22 cellular contexts compared by ENCODE assay signal in the genomic region with DNA sequence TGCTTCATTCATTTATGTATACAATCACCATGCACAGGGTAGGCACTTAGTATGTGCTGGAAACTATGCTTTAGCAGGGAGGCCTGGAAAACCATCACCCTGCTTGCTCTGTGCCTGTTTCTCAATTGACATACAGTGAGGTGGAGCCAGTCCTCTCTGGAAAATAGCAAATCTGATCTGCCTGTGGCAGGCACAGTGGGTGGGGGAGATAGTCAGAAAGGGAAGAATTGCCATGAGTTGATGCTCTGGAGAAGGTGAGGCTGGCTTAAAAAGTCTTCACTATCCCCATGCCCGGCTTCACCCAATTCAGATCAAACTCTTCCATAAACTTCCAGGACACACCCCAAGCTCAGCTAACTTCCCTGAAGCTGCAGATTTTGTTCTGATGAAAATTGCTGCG.
DNase-seq lines count a peak whose midpoint lies in the region; ATAC-seq, FAIRE-seq and TF ChIP-seq lines count a peak whose summit lies in the region.
"Had no signal": no experiment of that assay in that cellular context is flagged by ENCODE, and none has a peak within 500 bp of the region (broad histone marks: within the 10 kb centered on the region; RNA-seq: fewer than 3 reads in every experiment).

No MANE protein-coding gene starts in this region.

- peak overlapping the region; percentile 39; the same call in 1 of the 2 replicates for H2AK5ac ChIP-seq in IMR-90 (ENCODE audit: low read depth, low read length)

- H3K36me3 Mint-ChIP-seq in osteocyte (ENCODE audit: unreplicated experiment), result no peaks in the 10 kb centered on the region
- H3K36me3 Mint-ChIP-seq: activated naive CD8-positive, alpha-beta T cell; stimulated activated effector memory CD8-positive, alpha-beta T cell treated with anti-CD3 and anti-CD28 coated beads, Interleukin-12 subunit alpha, Interleukin-12 subunit beta, amount 100 ng/mL, for 72 hours had no signal

- TF ChIP-seq POLR2A in IMR-90 (IDR thresholded peaks at IDR 0.05; ENCODE audit: low read depth, low read length) (no peak), endothelial cell of umbilical vein (IDR thresholded peaks at IDR 0.05; ENCODE audit: low read depth, low read length) (no peak)

- H3K9me3 Mint-ChIP-seq in osteocyte (ENCODE audit: unreplicated experiment), result peaks cover 8% of the 10 kb centered on the region
- H3K9me3 Mint-ChIP-seq: stimulated activated effector memory CD8-positive, alpha-beta T cell treated with anti-CD3 and anti-CD28 coated beads, Interleukin-12 subunit alpha, Interleukin-12 subunit beta, amount 100 ng/mL, for 72 hours; T-helper 2 cell treated with Interferon-gamma antibody and Interleukin-4, amounts not matched to agents 5 μg/mL and 100 μg/mL, for 36 hours had no signal

- WGBS in IMR-90 (ENCODE audit: extremely low coverage in 2 of 2, insufficient read length in 1 of 2), 2 experiments, result 86% methylated on average over 1 of the region's 2 CpGs; no CpG with 5 or more reads in 1 of the 2 experiments

- peak overlapping the region; percentile 72 for H3K27ac ChIP-seq in ACC112 (ENCODE audit: low read depth, low read length)
- H3K27ac ChIP-seq in IMR-90 (ENCODE audit: insufficient read depth, low read length), result peak overlapping the region; percentile 14; the same call in 1 of the 2 replicates
- H3K27ac ChIP-seq in endothelial cell of umbilical vein (ENCODE audit: insufficient read depth, low read depth, low read length), result peak overlapping the region; percentile 73
- H3K27ac ChIP-seq: BLaER1 treated with 17β-estradiol and CSF1 and Interleukin-3, amounts not matched to agents 10 nM and 100 nM; gastrocnemius medialis; psoas muscle had no signal

- H4K91ac ChIP-seq in IMR-90 (ENCODE audit: insufficient read depth, low read depth, low read length), result peak overlapping the region; percentile 61

- peak overlapping the region; percentile 36 to 69; a peak in 3 of 4 replicates for H4K8ac ChIP-seq in IMR-90 (ENCODE audit: low read depth in 2 of 2, low read length in 2 of 2)

- ATAC-seq in IMR-90 (ENCODE audit: low read depth), result peak; percentile 48
- no peak for ATAC-seq in GM19395 (IDR thresholded peaks at IDR 0.05; ENCODE audit: unreplicated experiment)
- ATAC-seq: gastrocnemius medialis; GM12878; psoas muscle; stimulated activated effector memory CD8-positive, alpha-beta T cell treated with anti-CD3 and anti-CD28 coated beads, Interleukin-12 subunit alpha, Interleukin-12 subunit beta, amount 100 ng/mL, for 72 hours had no signal

- peak overlapping the region; percentile 62; the same call in 2 of the 3 replicates for H2BK15ac ChIP-seq in IMR-90 (ENCODE audit: low read depth, low read length)

- H3K4me2 ChIP-seq in IMR-90 (ENCODE audit: low read depth, low read length) (no peak overlapping the region), endothelial cell of umbilical vein (ENCODE audit: insufficient read depth, low read length) (peak overlapping the region; percentile 77)
- H3K4me2 ChIP-seq: BLaER1 treated with 17β-estradiol and CSF1 and Interleukin-3, amounts not matched to agents 10 nM and 100 nM had no signal

- H3K4me1 ChIP-seq in ACC112 (ENCODE audit: control insufficient read depth, insufficient read depth, low read length, unreplicated experiment) (peaks cover 13% of the 10 kb centered on the region), IMR-90 (ENCODE audit: control insufficient read depth, insufficient read depth, low read length) (peaks cover 9% of the 10 kb centered on the region), endothelial cell of umbilical vein (ENCODE audit: control insufficient read depth, extremely low read depth, insufficient read depth, low read length) (peaks cover 24% of the 10 kb centered on the region)
- H3K4me1 ChIP-seq: BLaER1 treated with 17β-estradiol and CSF1 and Interleukin-3, amounts not matched to agents 10 nM and 100 nM had no signal

- CTCF ChIA-PET in IMR-90 (lab: Yijun Ruan, JAX), result no interaction called here
- CTCF ChIA-PET in endothelial cell of umbilical vein (lab: Charles Lee), result no interaction called here

- H3K9me3 ChIP-seq in IMR-90 (ENCODE audit: control insufficient read depth, insufficient read depth, low read length) (no peaks in the 10 kb centered on the region), endothelial cell of umbilical vein (replicated peaks; ENCODE audit: control insufficient read depth, insufficient read depth, low read length) (no peaks in the 10 kb centered on the region)
- H3K9me3 ChIP-seq: gastrocnemius medialis, psoas muscle had no signal

- TF ChIP-seq RAD21 in IMR-90 (IDR thresholded peaks at IDR 0.05; ENCODE audit: low read length), result no peak

- H3K36me3 ChIP-seq in ACC112 (ENCODE audit: insufficient read depth, low read length) (no peaks in the 10 kb centered on the region), IMR-90 (ENCODE audit: control insufficient read depth, insufficient read depth, low read length) (no peaks in the 10 kb centered on the region), endothelial cell of umbilical vein (ENCODE audit: control insufficient read depth in 2 of 2, extremely low read depth in 1 of 2, insufficient read depth in 2 of 2, low read length in 2 of 2) (no peaks in the 10 kb centered on the region)
- H3K36me3 ChIP-seq: BLaER1 treated with 17β-estradiol and CSF1 and Interleukin-3, amounts not matched to agents 10 nM and 100 nM; gastrocnemius medialis had no signal

- no peaks in the 10 kb centered on the region for H3K79me2 ChIP-seq in ACC112 (ENCODE audit: control insufficient read depth, insufficient read depth, low read length, unreplicated experiment)
- H3K79me2 ChIP-seq in endothelial cell of umbilical vein (ENCODE audit: control insufficient read depth, insufficient read depth, low read length), result no peaks in the 10 kb centered on the region

- peak overlapping the region; percentile 92 for H2BK20ac ChIP-seq in IMR-90 (ENCODE audit: low read depth, low read length)

- H2AFZ ChIP-seq in ACC112 (ENCODE audit: low read length, unreplicated experiment) (peak overlapping the region; percentile 96), IMR-90 (replicated peaks; ENCODE audit: low read length, poor library complexity) (peak overlapping the region; percentile 87), endothelial cell of umbilical vein (ENCODE audit: low read depth, low read length) (peak overlapping the region; percentile 98)

- FAIRE-seq in endothelial cell of umbilical vein (lab: Jason Lieb, UNC), result peak; percentile 66
- FAIRE-seq: GM12878, islet of Langerhans, small intestine had no signal

- H3K9ac ChIP-seq in IMR-90 (ENCODE audit: low read depth, low read length), result no peak overlapping the region
- H3K9ac ChIP-seq in endothelial cell of umbilical vein (replicated peaks; ENCODE audit: extremely low read depth, insufficient read depth, low read length), result peak overlapping the region; percentile 47
- H3K9ac ChIP-seq: BLaER1 treated with 17β-estradiol and CSF1 and Interleukin-3, amounts not matched to agents 10 nM and 100 nM had no signal

- peak overlapping the region; percentile 45 for H3K18ac ChIP-seq in IMR-90 (ENCODE audit: low read depth, low read length)

- peak overlapping the region; percentile 82 for H2BK120ac ChIP-seq in IMR-90 (ENCODE audit: low read depth, low read length)

- H4K5ac ChIP-seq in IMR-90 (ENCODE audit: low read depth, low read length), result peak overlapping the region; percentile 58

- H2AK9ac ChIP-seq in IMR-90 (replicated peaks; ENCODE audit: low read depth, low read length, poor library complexity), result peak overlapping the region; percentile 74

- DNase-seq in IMR-90, result no peak
- DNase-seq in endothelial cell of umbilical vein (ENCODE audit: low read depth, low spot score), result no peak
- DNase-seq in osteocyte (ENCODE audit: extremely low spot score, unreplicated experiment), result no peak
- no peak for DNase-seq in NCI-H1092 (lab: John Stamatoyannopoulos, UW)
- no peak for DNase-seq in RKO (ENCODE audit: low spot score)
- DNase-seq: gastrocnemius medialis, Kasumi-1, MV-4-11, NCI-H1694 treated with DMSO at 0.1 percent for 48 hours, NCI-H69, psoas muscle, RPMI8226, small intestine, substantia nigra had no signal

- peak overlapping the region; percentile 39 for H3K27ac Mint-ChIP-seq in osteocyte (ENCODE audit: unreplicated experiment)
- H3K27ac Mint-ChIP-seq: activated naive CD8-positive, alpha-beta T cell; stimulated activated effector memory CD8-positive, alpha-beta T cell treated with anti-CD3 and anti-CD28 coated beads, Interleukin-12 subunit alpha, Interleukin-12 subunit beta, amount 100 ng/mL, for 72 hours; T-helper 2 cell treated with Interferon-gamma antibody and Interleukin-4, amounts not matched to agents 5 μg/mL and 100 μg/mL, for 36 hours had no signal

- H3K4me3 Mint-ChIP-seq in osteocyte (ENCODE audit: unreplicated experiment), result no peak overlapping the region
- H3K4me3 Mint-ChIP-seq: activated naive CD8-positive, alpha-beta T cell; stimulated activated effector memory CD8-positive, alpha-beta T cell treated with anti-CD3 and anti-CD28 coated beads, Interleukin-12 subunit alpha, Interleukin-12 subunit beta, amount 100 ng/mL, for 72 hours; T-helper 2 cell treated with Interferon-gamma antibody and Interleukin-4, amounts not matched to agents 5 μg/mL and 100 μg/mL, for 36 hours had no signal

- intact Hi-C loops in IMR-90 (cut with micrococcal nuclease) (no loop called here), endothelial cell of umbilical vein (cut with micrococcal nuclease) (loop anchor here (1.0 kb wide), 1 partner anchor 9 kb away; no protein-coding TSS in a partner anchor)

- H3K9me1 ChIP-seq in IMR-90 (ENCODE audit: insufficient read depth, low read length) (peaks cover 9% of the 10 kb centered on the region), endothelial cell of umbilical vein (replicated peaks; ENCODE audit: control insufficient read depth, extremely low read depth, insufficient read depth, low read length) (peaks cover 3% of the 10 kb centered on the region)

- peak overlapping the region; percentile 42 for H2BK5ac ChIP-seq in IMR-90 (ENCODE audit: low read depth, low read length, poor library complexity, severe bottlenecking)

- H3K56ac ChIP-seq in IMR-90 (ENCODE audit: extremely low read depth, insufficient read depth, low read length), result peak overlapping the region; percentile 47; the same call in 1 of the 2 replicates

- peak overlapping the region; percentile 85 for H3K23ac ChIP-seq in IMR-90 (ENCODE audit: low read depth, low read length)

- in situ Hi-C loops in IMR-90 (cut with MboI; ENCODE audit: low sequenced_read_pairs), result no loop called here

- no TSS peak for BruUV-seq in IMR-90 (replicated peaks; lab: Mats Ljungman, UMichigan)
- BruUV-seq in endothelial cell of umbilical vein (replicated peaks; lab: Mats Ljungman, UMichigan), result no TSS peak

- H3K14ac ChIP-seq in IMR-90 (replicated peaks; ENCODE audit: low read depth, low read length), result peak overlapping the region; percentile 86

- TF ChIP-seq CTCF in IMR-90 (conservative IDR thresholded peaks at IDR 0.05; ENCODE audit: low read depth, low read length), result no peak
- TF ChIP-seq CTCF in endothelial cell of umbilical vein (IDR thresholded peaks at IDR 0.05; ENCODE audit: extremely low read depth in 1 of 2, insufficient read depth in 1 of 2, low read depth in 1 of 2, low read length in 2 of 2), result no peak
- no peak for TF ChIP-seq CTCF in osteocyte (IDR thresholded peaks at IDR 0.05)

- H3K4me3 ChIP-seq in ACC112 (ENCODE audit: low read depth, low read length), result peak overlapping the region; percentile 38
- H3K4me3 ChIP-seq in IMR-90 (ENCODE audit: insufficient read depth, low read depth, low read length), result no peak overlapping the region
- no peak overlapping the region for H3K4me3 ChIP-seq in endothelial cell of umbilical vein (replicated peaks in 1 of 3; ENCODE audit: insufficient read depth in 1 of 3, low read depth in 1 of 3, low read length in 3 of 3)
- H3K4me3 ChIP-seq: BLaER1 treated with 17β-estradiol and CSF1 and Interleukin-3, amounts not matched to agents 10 nM and 100 nM; gastrocnemius medialis; GM12878; psoas muscle had no signal

- H3K27me3 Mint-ChIP-seq in osteocyte (ENCODE audit: unreplicated experiment), result no peaks in the 10 kb centered on the region

- H3K79me1 ChIP-seq in IMR-90 (ENCODE audit: low read depth in 1 of 2, low read length in 2 of 2), result peaks cover 0 to 5% of the 10 kb centered on the region in 2 experiments; a peak in 1 of 4 replicates

- H3K27me3 ChIP-seq in ACC112 (ENCODE audit: insufficient read depth, low read length) (no peaks in the 10 kb centered on the region), IMR-90 (ENCODE audit: control insufficient read depth, insufficient read depth, low read length) (no peaks in the 10 kb centered on the region), endothelial cell of umbilical vein (ENCODE audit: control insufficient read depth in 2 of 2, insufficient read depth in 2 of 2, low read length in 2 of 2) (no peaks in the 10 kb centered on the region)
- H3K27me3 ChIP-seq: BLaER1 treated with 17β-estradiol and CSF1 and Interleukin-3, amounts not matched to agents 10 nM and 100 nM; gastrocnemius medialis had no signal

- H4K20me1 ChIP-seq in IMR-90 (ENCODE audit: insufficient read depth, low read length), result no peaks in the 10 kb centered on the region
- H4K20me1 ChIP-seq in endothelial cell of umbilical vein (replicated peaks; ENCODE audit: control insufficient read depth, extremely low read depth, insufficient read depth, low read length), result no peaks in the 10 kb centered on the region
- H4K20me1 ChIP-seq: BLaER1 treated with 17β-estradiol and CSF1 and Interleukin-3, amounts not matched to agents 10 nM and 100 nM had no signal

- dilution Hi-C loops in IMR-90 (cut with HindIII; ENCODE audit: low sequenced_read_pairs, unreplicated experiment), result no loop called here
- dilution Hi-C loops in endothelial cell of umbilical vein (cut with MboI; ENCODE audit: extremely low pct_ligation_motif_present, low sequenced_read_pairs), result no loop called here

- POLR2A ChIA-PET in IMR-90 (lab: Charles Lee; ENCODE audit: unreplicated experiment) (no interaction called here), endothelial cell of umbilical vein (lab: Charles Lee) (no interaction called here)

- H3K4ac ChIP-seq in IMR-90 (ENCODE audit: low read depth, low read length), result peak overlapping the region; percentile 92

- peaks cover 21% of the 10 kb centered on the region for H3K4me1 Mint-ChIP-seq in osteocyte (ENCODE audit: unreplicated experiment)
- H3K4me1 Mint-ChIP-seq: stimulated activated effector memory CD8-positive, alpha-beta T cell treated with anti-CD3 and anti-CD28 coated beads, Interleukin-12 subunit alpha, Interleukin-12 subunit beta, amount 100 ng/mL, for 72 hours had no signal

Comparison
In these comparisons a context has a peak if more than half of its experiments do, and no peak if none do; other contexts are left out.
1. H3K27ac ChIP-seq: peak in every context shown above with its lines; median percentile 73 in endothelial cell of umbilical vein; 72 in ACC112; 14 in IMR-90.